Comparison of ENCODE assay signal across 13 cellular contexts in genomic region chr1:23525558-23526174, GRCh38. TPM values are rescaled to one million over a fixed set of nuclear protein-coding genes. Genes with fewer than 3 reads are reported as not detected.
DNase-seq lines count a peak whose midpoint lies in the region; ATAC-seq, FAIRE-seq and TF ChIP-seq lines count a peak whose summit lies in the region.
"Had no signal": no experiment of that assay in that cellular context is flagged by ENCODE, and none has a peak within 500 bp of the region (broad histone marks: within the 10 kb centered on the region; RNA-seq: fewer than 3 reads in every experiment).

No MANE protein-coding gene starts in this region.

- TF ChIP-seq POLR2A in GM12878 (IDR thresholded peaks at IDR 0.05; ENCODE audit: low read depth, low read length), result no peak

- peaks cover 70% of the 10 kb centered on the region for H3K4me1 Mint-ChIP-seq in activated T-cell treated with anti-CD3 and anti-CD28 coated beads, Interleukin-2, amount 50 U/mL, for 24 hours (ENCODE audit: low read depth)
- peaks cover 77% of the 10 kb centered on the region for H3K4me1 Mint-ChIP-seq in stimulated activated naive CD8-positive, alpha-beta T cell treated with anti-CD3 and anti-CD28 coated beads, Interleukin-15, amount 100 ng/mL, for 72 hours

- peak overlapping the region; percentile 34 for H3K27ac Mint-ChIP-seq in activated T-cell treated with anti-CD3 and anti-CD28 coated beads, Interleukin-2, amount 50 U/mL, for 24 hours
- H3K27ac Mint-ChIP-seq in stimulated activated naive CD8-positive, alpha-beta T cell treated with anti-CD3 and anti-CD28 coated beads, Interleukin-15, amount 100 ng/mL, for 72 hours, result peak overlapping the region; percentile 85 to 86

- no peaks in the 10 kb centered on the region for H3K27me3 Mint-ChIP-seq in activated T-cell treated with anti-CD3 and anti-CD28 coated beads, Interleukin-2, amount 50 U/mL, for 24 hours
- no peaks in the 10 kb centered on the region for H3K27me3 Mint-ChIP-seq in stimulated activated naive CD8-positive, alpha-beta T cell treated with anti-CD3 and anti-CD28 coated beads, Interleukin-15, amount 100 ng/mL, for 72 hours

- H4K20me1 ChIP-seq in GM12878 (ENCODE audit: control insufficient read depth, insufficient read depth), result no peaks in the 10 kb centered on the region

- no peak for DNase-seq in activated T-cell treated with anti-CD3 and anti-CD28 coated beads, Interleukin-2, amount 50 U/mL, for 24 hours
- no peak for DNase-seq in activated T-cell treated with anti-CD3 and anti-CD28 coated beads, Interleukin-2, amount 50 U/mL, for 48 hours
- DNase-seq in NAMALWA (ENCODE audit: low spot score) (peak; percentile 91), GM12878 (ENCODE audit: low read depth, low spot score) (no peak), aorta (no peak), H4 (ENCODE audit: low spot score) (no peak)
- DNase-seq in stimulated activated naive CD8-positive, alpha-beta T cell treated with anti-CD3 and anti-CD28 coated beads, Interleukin-15, amount 100 ng/mL, for 72 hours, result no peak
- DNase-seq: activated CD4-positive, alpha-beta T cell treated with anti-CD3 and anti-CD28 coated beads for 48 hours; effector CD4-positive, alpha-beta T cell had no signal

- peak overlapping the region; percentile 77 for H3K27ac ChIP-seq in GM12878 (ENCODE audit: control insufficient read depth, insufficient read depth)
- H3K27ac ChIP-seq in aorta (ENCODE audit: low read depth in 1 of 2, low read length in 2 of 2), result no peak overlapping the region
- H3K27ac ChIP-seq: thoracic aorta had no signal

- H2AFZ ChIP-seq in GM12878 (ENCODE audit: control insufficient read depth, low read depth, low read length), result no peak overlapping the region; the same call in 1 of the 2 replicates

- BruUV-seq in GM12878 (replicated peaks; lab: Mats Ljungman, UMichigan), result no TSS peak

- SMC1A ChIA-PET in GM12878 (lab: Charles Lee; ENCODE audit: uncharacterized antibody, unreplicated experiment), result interaction anchor here (0.9 to 14.8 kb wide), 12 partner anchors 8 to 112 kb away, joined by 3 to 201 read pairs (median 6); no protein-coding TSS in a partner anchor

- H3K79me2 ChIP-seq in GM12878 (ENCODE audit: control insufficient read depth, insufficient read depth, low read length), result peaks cover 62% of the 10 kb centered on the region

- H3K4me3 ChIP-seq in GM12878, result peak overlapping the region; percentile 44; the same call in 1 of the 2 replicates
- no peak overlapping the region for H3K4me3 ChIP-seq in aorta (ENCODE audit: low read length in 2 of 2)
- H3K4me3 ChIP-seq: smooth muscle cell, thoracic aorta had no signal

- peaks cover 13 to 15% of the 10 kb centered on the region in 2 experiments; a peak in 3 of 4 replicates for H3K36me3 ChIP-seq in GM12878 (ENCODE audit: control insufficient read depth in 2 of 2, insufficient read depth in 2 of 2, low read length in 1 of 2)
- H3K36me3 ChIP-seq in aorta (ENCODE audit: control insufficient read depth in 1 of 2, insufficient read depth in 2 of 2, low read length in 1 of 2), result no peaks in the 10 kb centered on the region
- H3K36me3 ChIP-seq: thoracic aorta had no signal

- peak overlapping the region; percentile 83 for H3K4me2 ChIP-seq in GM12878 (ENCODE audit: control insufficient read depth, insufficient read depth)
- H3K4me2 ChIP-seq: smooth muscle cell had no signal

- FAIRE-seq in GM12878 (lab: Jason Lieb, UNC), result peak; percentile 78
- FAIRE-seq: islet of Langerhans had no signal

- POLR2A ChIA-PET in GM12878 (lab: Charles Lee), result interaction anchor here (0.6 to 1.5 kb wide), 9 partner anchors 9 to 181 kb away, joined by 3 to 10 read pairs (median 3); partner anchors contain the start of gene HNRNPR

- peak; percentile 40 for ATAC-seq in GM12878
- ATAC-seq in stimulated activated naive CD8-positive, alpha-beta T cell treated with anti-CD3 and anti-CD28 coated beads, Interleukin-15, amount 100 ng/mL, for 72 hours, result no peak
- ATAC-seq in aorta (ENCODE audit: low FRiP score), result no peak
- ATAC-seq in GM18502 (IDR thresholded peaks at IDR 0.05; ENCODE audit: poor library complexity, unreplicated experiment), result no peak

- TF ChIP-seq EP300 in GM12878 (IDR thresholded peaks at IDR 0.05; ENCODE audit: borderline replicate concordance in 1 of 2, control insufficient read depth in 1 of 2, low read depth in 2 of 2, low read length in 2 of 2), result peak in 1 of 2 experiments; percentile 51; a peak in 1 of 4 replicates

- peak overlapping the region; percentile 61 for H3K9ac ChIP-seq in GM12878 (ENCODE audit: control insufficient read depth, insufficient read depth, low read length)

- H3K4me3 Mint-ChIP-seq in activated T-cell treated with anti-CD3 and anti-CD28 coated beads, Interleukin-2, amount 50 U/mL, for 24 hours, result peak overlapping the region; percentile 11
- H3K4me3 Mint-ChIP-seq in stimulated activated naive CD8-positive, alpha-beta T cell treated with anti-CD3 and anti-CD28 coated beads, Interleukin-15, amount 100 ng/mL, for 72 hours, result peak overlapping the region; percentile 72 to 73

- H3K27me3 ChIP-seq in GM12878 (replicated peaks in 1 of 2; ENCODE audit: control insufficient read depth in 2 of 2, insufficient read depth in 2 of 2, low read length in 1 of 2) (no peaks in the 10 kb centered on the region), aorta (ENCODE audit: control insufficient read depth in 1 of 2, insufficient read depth in 2 of 2, low read length in 1 of 2) (no peaks in the 10 kb centered on the region)

- RAD21 ChIA-PET in GM12878 (lab: Charles Lee; ENCODE audit: unreplicated experiment), result interaction anchor here (0.5 to 11.3 kb wide), 10 partner anchors 8 to 451 kb away, joined by 3 to 153 read pairs (median 5); no protein-coding TSS in a partner anchor

- H3K9me3 ChIP-seq in GM12878 (replicated peaks; ENCODE audit: control insufficient read depth, insufficient read depth, low read length) (no peaks in the 10 kb centered on the region), aorta (ENCODE audit: control insufficient read depth, low read length) (no peaks in the 10 kb centered on the region)
- H3K9me3 ChIP-seq: thoracic aorta had no signal

- in situ Hi-C loops in GM12878 (cut with MboI), result no loop called here

- H3K4me1 ChIP-seq in GM12878 (ENCODE audit: control insufficient read depth, insufficient read depth, low read length) (peaks cover 59% of the 10 kb centered on the region), aorta (ENCODE audit: control insufficient read depth in 1 of 2, insufficient read depth in 2 of 2, low read length in 2 of 2) (no peaks in the 10 kb centered on the region)

- 35% methylated on average over 5 of the region's 5 CpGs for WGBS in GM12878 (ENCODE audit: insufficient coverage, insufficient replicate concordance, low lambda C conversion rate, missing lambda C conversion rate)
- 83 to 84% methylated on average over 5 of the region's 5 CpGs for WGBS in aorta, 2 donors

- TF ChIP-seq CTCF in GM12878 (IDR thresholded peaks at IDR 0.05 in 2 of 3, conservative IDR thresholded peaks at IDR 0.05 in 1 of 3; ENCODE audit: control insufficient read depth in 2 of 3, extremely low read depth in 1 of 3, insufficient read depth in 1 of 3, low read depth in 3 of 3, low read length in 3 of 3), result no peak

- intact Hi-C loops in GM12878 (cut with micrococcal nuclease; ENCODE audit: unreplicated experiment), result loop anchor here (5.0 kb wide), 1 partner anchor 183 kb away; the partner anchor contains the start of gene HNRNPR
- intact Hi-C loops in aorta (cut with DNase I), result no loop called here

- no peaks in the 10 kb centered on the region for H3K9me3 Mint-ChIP-seq in activated T-cell treated with anti-CD3 and anti-CD28 coated beads, Interleukin-2, amount 50 U/mL, for 24 hours
- H3K9me3 Mint-ChIP-seq in stimulated activated naive CD8-positive, alpha-beta T cell treated with anti-CD3 and anti-CD28 coated beads, Interleukin-15, amount 100 ng/mL, for 72 hours, result no peaks in the 10 kb centered on the region

- TF ChIP-seq RAD21 in GM12878 (IDR thresholded peaks at IDR 0.05; ENCODE audit: insufficient read depth, low read depth, low read length), result no peak

- H3K36me3 Mint-ChIP-seq in activated T-cell treated with anti-CD3 and anti-CD28 coated beads, Interleukin-2, amount 50 U/mL, for 24 hours (ENCODE audit: low read depth), result peaks cover 74% of the 10 kb centered on the region

- CTCF ChIA-PET in GM12878 (lab: Yijun Ruan, JAX), result interaction anchor here (1.5 to 28.3 kb wide), 7 partner anchors 10 to 341 kb away, joined by 3 to 784 read pairs (median 8); no protein-coding TSS in a partner anchor

RNA-seq across cellular contexts. Expression of gene E2F2, which starts 5.4 kb away (rescaled TPM):
- total RNA-seq in GM12878 (2013; cell fraction: nucleolus; rRNA removed), result 14.2 and 14.7 TPM in 2 replicates
- 23.7 and 24.6 TPM in 2 replicates for total RNA-seq in GM12878 (2014; rRNA removed)
- total RNA-seq in GM12878 (2014; rRNA removed; fragmentation: Illumina TruSeq; extraction: Trizol), result 13.4 and 14.7 TPM in 2 replicates
- 24.0 and 27.2 TPM in 2 replicates for total RNA-seq in GM12878 (2021)
- polyA plus RNA-seq in GM12878 (2011; ENCODE audit: low read depth), result 3.7 TPM
- polyA plus RNA-seq in GM12878 (2011; rRNA removed), result 2.3 and 3.8 TPM in 2 replicates
- 5.3 and 5.9 TPM in 2 replicates for polyA plus RNA-seq in GM12878 (2011; cell fraction: cytosol; rRNA removed)
- polyA plus RNA-seq in GM12878 (2011; cell fraction: nucleus; rRNA removed), result 6.6 and 13.6 TPM in 2 replicates
- 3.7 and 5.5 TPM in 2 replicates for polyA plus RNA-seq in GM12878 (2012)
- 9.0 and 14.5 TPM in 2 replicates for polyA plus RNA-seq in GM12878 (2014; fragmentation: Illumina TruSeq; extraction: Trizol)
- polyA plus RNA-seq in GM12878 (2014; fragmentation: Nextera tagmentation; extraction: Ambion mirVana), result 1 to 10 TPM; 4.3 to 4.6 TPM
- 10.4 and 12.2 TPM in 2 replicates for polyA plus RNA-seq in GM12878 (2014; rRNA removed)
- 10 to 100 TPM; 17.5 to 18.0 TPM for polyA plus RNA-seq in GM12878 (2016; fragmentation: Nextera tagmentation; extraction: Ambion mirVana)
- 6.4 and 10.4 TPM in 2 replicates for polyA minus RNA-seq in GM12878 (2011; rRNA and poly(A)+ RNA removed)
- 4.5 and 6.9 TPM in 2 replicates for polyA minus RNA-seq in GM12878 (2011; cell fraction: cytosol; rRNA and poly(A)+ RNA removed)
- polyA minus RNA-seq in GM12878 (2011; cell fraction: nucleus; rRNA and poly(A)+ RNA removed), result 4.4 and 8.8 TPM in 2 replicates
- under 1 TPM; 0.42 to 0.96 TPM for total RNA-seq in aorta
- under 1 TPM in 1 of 2 donors, not detected in 1; 0.50 TPM for polyA plus RNA-seq in aorta
- 4.4 and 5.2 TPM in 2 replicates for total RNA-seq in H4 (2014; rRNA removed; shearing (Covaris generic))

RNA-seq across cellular contexts. Expression of gene ID3, which starts 33.6 kb away (rescaled TPM):
- total RNA-seq in GM12878 (2013; cell fraction: nucleolus; rRNA removed), result 69.8 and 72.4 TPM in 2 replicates
- total RNA-seq in GM12878 (2014; rRNA removed) (403 and 449 TPM in 2 replicates), GM12878 (2014; rRNA removed; fragmentation: Illumina TruSeq; extraction: Trizol) (129 and 136 TPM in 2 replicates), GM12878 (2021) (278 and 285 TPM in 2 replicates), aorta (100 to 1,000 TPM; 368 to 390 TPM)
- polyA plus RNA-seq in GM12878 (2011; ENCODE audit: low read depth), result 28.8 TPM
- polyA plus RNA-seq in GM12878 (2011; rRNA removed) (33.6 and 44.0 TPM in 2 replicates), GM12878 (2014; fragmentation: Illumina TruSeq; extraction: Trizol) (44.0 and 122 TPM in 2 replicates), GM12878 (2014; fragmentation: Nextera tagmentation; extraction: Ambion mirVana) (100 to 1,000 TPM in 1 of 2 experiments, 10 to 100 TPM in 1; 42.7 to 104 TPM), GM12878 (2014; rRNA removed) (389 and 394 TPM in 2 replicates), GM12878 (2016; fragmentation: Nextera tagmentation; extraction: Ambion mirVana) (100 to 1,000 TPM; 459 to 475 TPM), aorta (100 to 1,000 TPM; 349 to 603 TPM)
- polyA plus RNA-seq in GM12878 (2011; cell fraction: cytosol; rRNA removed), result 121 and 124 TPM in 2 replicates
- polyA plus RNA-seq in GM12878 (2011; cell fraction: nucleus; rRNA removed), result 76.0 and 85.6 TPM in 2 replicates
- polyA plus RNA-seq in GM12878 (2012), result 61.0 and 127 TPM in 2 replicates
- 19.2 and 51.3 TPM in 2 replicates for polyA minus RNA-seq in GM12878 (2011; rRNA and poly(A)+ RNA removed)
- polyA minus RNA-seq in GM12878 (2011; cell fraction: cytosol; rRNA and poly(A)+ RNA removed), result 35.9 and 41.3 TPM in 2 replicates
- polyA minus RNA-seq in GM12878 (2011; cell fraction: nucleus; rRNA and poly(A)+ RNA removed), result 76.6 and 97.0 TPM in 2 replicates
- 543 and 586 TPM in 2 replicates for total RNA-seq in H4 (2014; rRNA removed; shearing (Covaris generic))

RNA-seq across cellular contexts. Expression of gene ASAP3, which starts 41.7 kb away (rescaled TPM):
- not detected in 2 replicates for total RNA-seq in GM12878 (2013; cell fraction: nucleolus; rRNA removed)
- total RNA-seq in GM12878 (2014; rRNA removed), result 0.44 and 0.56 TPM in 2 replicates
- 0.13 and 0.18 TPM in 2 replicates for total RNA-seq in GM12878 (2014; rRNA removed; fragmentation: Illumina TruSeq; extraction: Trizol)
- total RNA-seq in GM12878 (2021), result 0.66 and 0.92 TPM in 2 replicates
- not detected for polyA plus RNA-seq in GM12878 (2011; ENCODE audit: low read depth)
- 0.04 TPM in 1 of 2 replicates, not detected in the other for polyA plus RNA-seq in GM12878 (2011; rRNA removed)
- polyA plus RNA-seq in GM12878 (2011; cell fraction: cytosol; rRNA removed), result 0.03 TPM in 2 replicates
- polyA plus RNA-seq in GM12878 (2011; cell fraction: nucleus; rRNA removed), result 0.24 and 0.29 TPM in 2 replicates
- polyA plus RNA-seq in GM12878 (2012), result not detected in 2 replicates
- 0.34 and 0.76 TPM in 2 replicates for polyA plus RNA-seq in GM12878 (2014; fragmentation: Illumina TruSeq; extraction: Trizol)
- polyA plus RNA-seq in GM12878 (2014; fragmentation: Nextera tagmentation; extraction: Ambion mirVana), result under 1 TPM in 1 of 2 experiments, not detected in 1; 0.07 TPM
- polyA plus RNA-seq in GM12878 (2014; rRNA removed), result 0.44 and 0.65 TPM in 2 replicates
- under 1 TPM; 0.33 to 0.34 TPM for polyA plus RNA-seq in GM12878 (2016; fragmentation: Nextera tagmentation; extraction: Ambion mirVana)
- not detected in 2 replicates for polyA minus RNA-seq in GM12878 (2011; rRNA and poly(A)+ RNA removed)
- not detected in 2 replicates for polyA minus RNA-seq in GM12878 (2011; cell fraction: cytosol; rRNA and poly(A)+ RNA removed)
- polyA minus RNA-seq in GM12878 (2011; cell fraction: nucleus; rRNA and poly(A)+ RNA removed), result not detected in 2 replicates
- 10 to 100 TPM; 26.1 to 93.9 TPM for total RNA-seq in aorta
- polyA plus RNA-seq in aorta, result 10 to 100 TPM in 1 of 2 donors, 1 to 10 TPM in 1; 7.0 to 16.1 TPM
- 18.4 and 36.3 TPM in 2 replicates for total RNA-seq in H4 (2014; rRNA removed; shearing (Covaris generic))

Comparison
In these comparisons a context has a peak if more than half of its experiments do, and no peak if none do; other contexts are left out.
1. RNA of gene ASAP3, which starts 41.7 kb away (total RNA-seq): 26.1 to 93.9 TPM in aorta and 18.4 to 36.3 TPM in H4; 0.13 to 0.92 TPM in GM12878; every median in the first group is over 10 times any median in the second.